ENCODE assay signal across 9 cellular contexts in genomic region chr3:118641608-118642007, GRCh38.
DNase-seq lines count a peak whose midpoint lies in the region; ATAC-seq and TF ChIP-seq lines count a peak whose summit lies in the region.
"Had no signal": no experiment of that assay in that cellular context is flagged by ENCODE, and none has a peak within 500 bp of the region (broad histone marks: within the 10 kb centered on the region; RNA-seq: fewer than 3 reads in every experiment).

No MANE protein-coding gene starts in this region.

- H2AFZ ChIP-seq in Karpas-422 (ENCODE audit: low read length) (no peak overlapping the region), trophoblast cell (ENCODE audit: insufficient read depth, low read length, poor library complexity) (no peak overlapping the region)

- H3K27ac Mint-ChIP-seq in brain: peak overlapping the region; percentile 45 to 94 (median 88)
- no peak overlapping the region for H3K27ac Mint-ChIP-seq in CD14-positive monocyte
- H3K27ac Mint-ChIP-seq: CD4-positive, alpha-beta memory T cell had no signal

- no peak overlapping the region for H3K4me3 ChIP-seq in Karpas-422 (ENCODE audit: low read length)
- no peak overlapping the region for H3K4me3 ChIP-seq in trophoblast cell (ENCODE audit: low read depth, low read length)

- no peak overlapping the region for H4K91ac ChIP-seq in trophoblast cell (ENCODE audit: low read depth, low read length)

- TF ChIP-seq CTCF in brain (conservative IDR thresholded peaks at IDR 0.05) (no peak), CD14-positive monocyte (IDR thresholded peaks at IDR 0.05) (no peak)

- H3K4me2 ChIP-seq in Karpas-422 (ENCODE audit: low read depth, low read length, poor library complexity, severe bottlenecking) (peak overlapping the region; percentile 33), trophoblast cell (ENCODE audit: low read length) (no peak overlapping the region)

- no peak overlapping the region for H4K12ac ChIP-seq in trophoblast cell (ENCODE audit: low read depth, low read length)

- peak; percentile 79 for DNase-seq in DMS153 (lab: John Stamatoyannopoulos, UW)
- peak; percentile 85 for DNase-seq in Karpas-422
- no peak for DNase-seq in trophoblast cell
- no peak for DNase-seq in activated CD4-positive, alpha-beta T cell treated with anti-CD3 and anti-CD28 coated beads, Interleukin-2, amount 50 U/mL, for 4 hours
- DNase-seq in activated T-cell treated with anti-CD3 and anti-CD28 coated beads, Interleukin-2, amount 50 U/mL, for 48 hours: no peak
- no peak for DNase-seq in CD14-positive monocyte (ENCODE audit: low spot score)

- H3K14ac ChIP-seq in trophoblast cell (ENCODE audit: low read length): no peak overlapping the region

- no peak overlapping the region for H2BK120ac ChIP-seq in trophoblast cell (ENCODE audit: insufficient read depth, low read length, poor library complexity)

- H4K20me1 ChIP-seq in Karpas-422 (ENCODE audit: insufficient read depth, low read depth, low read length): no peaks in the 10 kb centered on the region

- no peaks in the 10 kb centered on the region for H3K9me2 ChIP-seq in Karpas-422 (replicated peaks; ENCODE audit: insufficient read depth, low read length)

- no peak overlapping the region for H3K18ac ChIP-seq in trophoblast cell (ENCODE audit: low read length)

- H3K9me3 Mint-ChIP-seq in brain (no peaks in the 10 kb centered on the region), CD14-positive monocyte (peaks cover 0 to 3% (median 1%) of the 10 kb centered on the region in 7 donors)

- no peak overlapping the region for H4K8ac ChIP-seq in trophoblast cell (ENCODE audit: low read depth, low read length)

- H3K4me1 Mint-ChIP-seq in brain (peaks cover 62% of the 10 kb centered on the region), CD14-positive monocyte (no peaks in the 10 kb centered on the region)
- H3K4me1 Mint-ChIP-seq: CD4-positive, alpha-beta memory T cell had no signal

- H3K9ac ChIP-seq in Karpas-422 (ENCODE audit: low read length) (no peak overlapping the region), trophoblast cell (ENCODE audit: low read length) (no peak overlapping the region)

- no peaks in the 10 kb centered on the region for H3K36me3 Mint-ChIP-seq in brain
- H3K36me3 Mint-ChIP-seq in CD14-positive monocyte: no peaks in the 10 kb centered on the region
- H3K36me3 Mint-ChIP-seq: CD4-positive, alpha-beta memory T cell had no signal

- WGBS in trophoblast cell (ENCODE audit: extremely low coverage, insufficient coverage, insufficient read length): no CpG with 5 or more reads among the region's 4 CpGs

- H3K27ac ChIP-seq in Karpas-422 (ENCODE audit: low read length): peak overlapping the region; percentile 21; the same call in 1 of the 2 replicates
- no peak overlapping the region for H3K27ac ChIP-seq in trophoblast cell (ENCODE audit: low read depth, low read length)

- peaks cover 7% of the 10 kb centered on the region; the same call in 1 of the 2 replicates for H3K36me3 ChIP-seq in Karpas-422 (ENCODE audit: insufficient read depth, low read length)
- no peaks in the 10 kb centered on the region for H3K36me3 ChIP-seq in trophoblast cell (ENCODE audit: control insufficient read depth in 1 of 2, insufficient read depth in 2 of 2, low read length in 2 of 2)

- H3K4me3 Mint-ChIP-seq in brain (peak overlapping the region; percentile 8 to 72 (median 49)), CD14-positive monocyte (no peak overlapping the region)
- H3K4me3 Mint-ChIP-seq: CD4-positive, alpha-beta memory T cell had no signal

- no peak overlapping the region for H2AK5ac ChIP-seq in trophoblast cell (ENCODE audit: low read length)

- H3K23ac ChIP-seq in trophoblast cell (ENCODE audit: low read length): no peak overlapping the region

- H3K27me3 Mint-ChIP-seq in brain (no peaks in the 10 kb centered on the region), CD14-positive monocyte (ENCODE audit: low read depth in 3 of 3) (peaks cover 0 to 2% (median 1%) of the 10 kb centered on the region in 3 donors)

- H3K79me1 ChIP-seq in trophoblast cell (ENCODE audit: low read length): no peaks in the 10 kb centered on the region

- peak; percentile 74 for ATAC-seq in GM21390 (IDR thresholded peaks at IDR 0.05; ENCODE audit: unreplicated experiment)

- intact Hi-C loops in CD14-positive monocyte (cut with micrococcal nuclease): no loop called here

- no peaks in the 10 kb centered on the region for H3K9me3 ChIP-seq in Karpas-422 (ENCODE audit: low read length)
- H3K9me3 ChIP-seq in trophoblast cell (ENCODE audit: insufficient read depth, low read depth, low read length): no peaks in the 10 kb centered on the region

- no peak overlapping the region for H3K4ac ChIP-seq in trophoblast cell (ENCODE audit: low read depth, low read length)

- H3K79me2 ChIP-seq in Karpas-422 (ENCODE audit: low read length): no peaks in the 10 kb centered on the region
- no peaks in the 10 kb centered on the region for H3K79me2 ChIP-seq in trophoblast cell (ENCODE audit: control insufficient read depth, insufficient read depth, low read length, poor library complexity)

- no peaks in the 10 kb centered on the region for H3K27me3 ChIP-seq in Karpas-422 (ENCODE audit: low read length)
- no peaks in the 10 kb centered on the region for H3K27me3 ChIP-seq in trophoblast cell (ENCODE audit: insufficient read depth, low read length)

- H3K4me1 ChIP-seq in Karpas-422 (ENCODE audit: low read length) (peaks cover 55% of the 10 kb centered on the region), trophoblast cell (ENCODE audit: control insufficient read depth in 1 of 2, insufficient read depth in 2 of 2, low read length in 2 of 2) (no peaks in the 10 kb centered on the region)

- no peak overlapping the region for H2BK5ac ChIP-seq in trophoblast cell (ENCODE audit: low read depth, low read length, poor library complexity)

- no peak overlapping the region for H2BK12ac ChIP-seq in trophoblast cell (ENCODE audit: low read length)

Comparison
In these comparisons a context has a peak if more than half of its experiments do, and no peak if none do; other contexts are left out.
1. DNase-seq: peak in DMS153 (single experiment) and Karpas-422 (single experiment); none in trophoblast cell (0 of 2), activated CD4-positive, alpha-beta T cell treated with anti-CD3 and anti-CD28 coated beads, Interleukin-2, amount 50 U/mL, for 4 hours (0 of 2), activated T-cell treated with anti-CD3 and anti-CD28 coated beads, Interleukin-2, amount 50 U/mL, for 48 hours (0 of 2) and CD14-positive monocyte (single experiment).
2. H3K27ac Mint-ChIP-seq: peak in brain (5 of 5); none in CD14-positive monocyte (0 of 7).
3. H3K4me3 Mint-ChIP-seq: peak in brain (5 of 5); none in CD14-positive monocyte (0 of 2).